In the genomic region with DNA sequence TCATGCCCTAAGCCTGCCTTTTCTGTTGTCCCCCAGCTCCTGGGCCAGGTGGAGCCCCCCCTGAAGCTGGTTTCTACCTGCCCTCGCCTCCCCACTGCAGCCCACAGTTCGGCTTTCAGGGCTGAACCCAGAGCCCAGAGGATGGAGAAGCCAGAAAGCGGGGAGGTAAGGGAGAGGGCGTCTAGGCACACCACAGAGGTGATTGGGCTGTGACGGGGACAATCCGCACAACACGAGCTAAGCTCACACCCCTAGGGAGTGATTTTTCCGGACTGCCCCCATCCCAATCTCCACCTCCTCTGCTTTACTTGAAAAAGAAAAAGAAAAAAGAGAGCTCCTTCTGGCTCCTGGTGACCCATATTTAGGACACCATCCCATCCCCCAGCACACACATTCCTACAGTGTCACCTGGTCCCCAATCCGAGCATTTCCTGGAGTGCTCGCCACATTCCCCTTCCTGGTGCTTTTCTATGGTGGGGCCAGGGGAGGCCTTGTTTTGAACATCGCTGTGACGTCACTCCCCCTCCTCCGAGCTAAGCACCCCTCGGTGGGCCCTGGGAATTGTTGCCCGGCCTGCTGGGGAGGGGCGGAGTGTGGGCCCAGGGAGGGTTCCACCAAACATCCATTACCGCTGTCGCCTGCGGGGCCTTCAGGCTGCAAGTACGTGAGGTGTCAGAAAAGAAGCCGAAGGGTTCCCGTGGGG, we compare ENCODE assay signal across 11 cellular contexts. TPM values are rescaled to one million over a fixed set of nuclear protein-coding genes. Genes with fewer than 3 reads are reported as not detected.
A peak's percentile ranks its signal among the peaks of the same experiment; 100 is the strongest.
DNase-seq lines count a peak whose midpoint lies in the region; ATAC-seq and TF ChIP-seq lines count a peak whose summit lies in the region.
"Had no signal": no experiment of that assay in that cellular context is flagged by ENCODE, and none has a peak within 500 bp of the region (broad histone marks: within the 10 kb centered on the region; RNA-seq: fewer than 3 reads in every experiment).

No MANE protein-coding gene starts in this region.

- intact Hi-C loops in A673 (cut with micrococcal nuclease; ENCODE audit: unreplicated experiment) = no loop called here

- no peaks in the 10 kb centered on the region for H3K9me3 Mint-ChIP-seq in activated naive CD8-positive, alpha-beta T cell treated with anti-CD3 and anti-CD28 coated beads for 36 hours

- no peaks in the 10 kb centered on the region for H3K36me3 ChIP-seq in A673 (ENCODE audit: insufficient read depth, low read length, poor library complexity, severe bottlenecking)
- no peaks in the 10 kb centered on the region for H3K36me3 ChIP-seq in ES-I3 (ENCODE audit: insufficient read depth, low read length)

- TF ChIP-seq CTCF in A673 (conservative IDR thresholded peaks at IDR 0.05; ENCODE audit: low read depth, low read length) (no peak), foreskin keratinocyte (conservative IDR thresholded peaks at IDR 0.05) (no peak)

- H3K9me3 ChIP-seq in A673 (ENCODE audit: low read depth, low read length, poor library complexity, severe bottlenecking) = no peaks in the 10 kb centered on the region
- no peaks in the 10 kb centered on the region for H3K9me3 ChIP-seq in ES-I3 (ENCODE audit: control insufficient read depth, insufficient read depth, low read length)

- no peak overlapping the region for H3K27ac Mint-ChIP-seq in activated naive CD8-positive, alpha-beta T cell treated with anti-CD3 and anti-CD28 coated beads for 36 hours

- H3K27me3 ChIP-seq in A673 (replicated peaks; ENCODE audit: insufficient read depth, low read depth, low read length, poor library complexity) (peaks cover 62% of the 10 kb centered on the region), layer of hippocampus (ENCODE audit: control insufficient read depth, insufficient read depth, low read length) (peaks cover 60% of the 10 kb centered on the region), foreskin keratinocyte (peaks cover 66% of the 10 kb centered on the region)

- peaks cover 72% of the 10 kb centered on the region for H3K27me3 Mint-ChIP-seq in activated naive CD8-positive, alpha-beta T cell treated with anti-CD3 and anti-CD28 coated beads for 36 hours

- CTCF ChIA-PET in A673 (lab: Charles Lee) = interaction anchor here (1.2 to 1.3 kb wide), 3 partner anchors 497 to 747 kb away, joined by 3 to 4 read pairs (median 3); no protein-coding TSS in a partner anchor

- BruUV-seq in A673 (replicated peaks; lab: Mats Ljungman, UMichigan) = no TSS peak

- H3K4me1 Mint-ChIP-seq in activated naive CD8-positive, alpha-beta T cell treated with anti-CD3 and anti-CD28 coated beads for 36 hours = peaks cover 34% of the 10 kb centered on the region

- peak overlapping the region; percentile 1 for H3K4me3 ChIP-seq in A673 (ENCODE audit: low read depth, low read length, poor library complexity, severe bottlenecking)

- H3K9ac ChIP-seq in ES-I3 (ENCODE audit: low read depth, low read length) = peak overlapping the region; percentile 37; the same call in 1 of the 2 replicates

- H3K4me3 Mint-ChIP-seq in activated naive CD8-positive, alpha-beta T cell treated with anti-CD3 and anti-CD28 coated beads for 36 hours = peak overlapping the region; percentile 54

- ATAC-seq in foreskin keratinocyte = no peak
- ATAC-seq: activated CD8-positive, alpha-beta memory T cell treated with anti-CD3 and anti-CD28 coated beads, Interleukin-2, amount 10 ng/mL, durations not matched to agents 7 days and 5 days had no signal

- H3K4me1 ChIP-seq in A673 (ENCODE audit: insufficient read depth, low read length, poor library complexity, severe bottlenecking) = peaks cover 27% of the 10 kb centered on the region
- H3K4me1 ChIP-seq in ES-I3 (ENCODE audit: insufficient read depth, low read length) = peaks cover 10% of the 10 kb centered on the region; the same call in 1 of the 2 replicates
- H3K4me1 ChIP-seq in foreskin keratinocyte = peaks cover 5% of the 10 kb centered on the region

- H3K27ac ChIP-seq in A673 (ENCODE audit: low read depth, low read length, poor library complexity, severe bottlenecking) = no peak overlapping the region
- peak overlapping the region; percentile 64 for H3K27ac ChIP-seq in layer of hippocampus (ENCODE audit: low read depth, low read length)
- no peak overlapping the region for H3K27ac ChIP-seq in foreskin keratinocyte

- DNase-seq in A673 (ENCODE audit: low spot score) (peak; percentile 70), ureter (ENCODE audit: low spot score) (no peak), NCI-H187 (lab: John Stamatoyannopoulos, UW) (no peak), foreskin keratinocyte (no peak), activated gamma-delta T cell (lab: John Stamatoyannopoulos, UW) (no peak)
- no peak for DNase-seq in activated naive CD8-positive, alpha-beta T cell treated with anti-CD3 and anti-CD28 coated beads for 36 hours
- DNase-seq: activated CD8-positive, alpha-beta memory T cell treated with anti-CD3 and anti-CD28 coated beads, Interleukin-2, amount 10 ng/mL, durations not matched to agents 7 days and 5 days; Calu3; central memory CD4-positive, alpha-beta T cell had no signal

- H3K36me3 Mint-ChIP-seq in activated naive CD8-positive, alpha-beta T cell treated with anti-CD3 and anti-CD28 coated beads for 36 hours = no peaks in the 10 kb centered on the region
- H3K36me3 Mint-ChIP-seq: activated CD8-positive, alpha-beta memory T cell treated with anti-CD3 and anti-CD28 coated beads, Interleukin-2, amount 10 ng/mL, durations not matched to agents 7 days and 5 days had no signal

- POLR2A ChIA-PET in A673 (lab: Charles Lee; ENCODE audit: low non-redundant PET) = no interaction called here

RNA-seq across cellular contexts. Expression of a gene that starts 3.0 kb away (rescaled TPM):
- total RNA-seq in A673 (2021) = 0.49 and 0.50 TPM in 2 replicates
- total RNA-seq in activated naive CD8-positive, alpha-beta T cell treated with anti-CD3 and anti-CD28 coated beads for 36 hours = not detected
- 41.9 TPM for total RNA-seq in ureter
- 3.5 and 5.0 TPM in 2 replicates for total RNA-seq in foreskin keratinocyte
- 1.7 and 3.0 TPM in 2 replicates for polyA plus RNA-seq in foreskin keratinocyte
